Comparison of ENCODE assay signal across 1 cellular context in the genomic region with DNA sequence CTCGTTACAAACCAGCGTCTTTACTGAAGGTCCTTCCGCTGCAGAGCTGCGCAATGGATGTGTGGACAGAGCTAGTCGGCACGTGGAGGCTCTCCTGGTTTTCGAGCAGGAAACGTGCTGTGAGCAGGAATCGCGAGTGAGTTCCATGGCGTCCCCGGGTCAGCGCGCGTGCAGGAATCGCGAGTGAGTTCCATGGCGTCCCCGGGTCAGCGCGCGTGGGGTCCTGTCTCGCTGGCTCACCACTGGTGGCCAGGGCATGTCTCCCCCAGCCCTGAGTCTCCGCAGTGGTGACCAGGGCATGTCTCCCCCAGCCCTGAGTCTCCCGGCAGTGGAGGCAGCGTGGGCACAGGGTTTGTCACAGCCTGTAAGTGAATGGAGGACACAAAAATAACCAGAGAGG.
TF ChIP-seq lines count a peak whose summit lies in the region.

No MANE protein-coding gene starts in this region.

TF ChIP-seq in endothelial cell of umbilical vein, 7 proteins besides CTCF, POLR2A, EP300 and RAD21 (continued from another document):
- TF ChIP-seq MYC (IDR thresholded peaks at IDR 0.05; ENCODE audit: low read depth, low read length) (no peak), FOS (IDR thresholded peaks at IDR 0.05; ENCODE audit: borderline replicate concordance, insufficient read depth, low read length) (no peak), JUN (IDR thresholded peaks at IDR 0.05; ENCODE audit: borderline replicate concordance, insufficient read depth, insufficient read length, low read depth) (no peak)
TF ChIP-seq in endothelial cell of umbilical vein: peak in this region for 0.
